12 cellular contexts compared by ENCODE assay signal in genomic region chr1:169528214-169529067, GRCh38. TPM values are rescaled to one million over a fixed set of nuclear protein-coding genes. Genes with fewer than 3 reads are reported as not detected.
DNase-seq lines count a peak whose midpoint lies in the region; ATAC-seq, FAIRE-seq and TF ChIP-seq lines count a peak whose summit lies in the region.
"Had no signal": no experiment of that assay in that cellular context is flagged by ENCODE, and none has a peak within 500 bp of the region (broad histone marks: within the 10 kb centered on the region; RNA-seq: fewer than 3 reads in every experiment).

No MANE protein-coding gene starts in this region.

- H3K79me2 ChIP-seq in HepG2 (ENCODE audit: insufficient read depth, low read length), result no peaks in the 10 kb centered on the region
- no peaks in the 10 kb centered on the region for H3K79me2 ChIP-seq in PC-3 (ENCODE audit: low read length)
- H3K79me2 ChIP-seq in keratinocyte (ENCODE audit: control insufficient read depth, insufficient read depth, low read length), result no peaks in the 10 kb centered on the region

- no peaks in the 10 kb centered on the region for H3K9me1 ChIP-seq in keratinocyte (ENCODE audit: control insufficient read depth, extremely low read depth, insufficient read depth, low read length)

- H3K9me2 ChIP-seq in PC-3 (replicated peaks; ENCODE audit: low read length), result no peaks in the 10 kb centered on the region

- H3K27ac ChIP-seq in right lobe of liver (peak overlapping the region in 2 of 3 donors; percentile 4 to 12), HepG2 (ENCODE audit: extremely low read length, insufficient read depth, low read length) (no peak overlapping the region), PC-3 (ENCODE audit: low read length) (peak overlapping the region; percentile 18), keratinocyte (ENCODE audit: control insufficient read depth, insufficient read depth, low read length) (peak overlapping the region; percentile 77)
- H3K27ac ChIP-seq: BLaER1 had no signal

- H4K20me1 ChIP-seq in HepG2 (ENCODE audit: insufficient read depth, low read length) (no peaks in the 10 kb centered on the region; the same call in 1 of the 2 replicates), PC-3 (ENCODE audit: low read length) (no peaks in the 10 kb centered on the region), keratinocyte (ENCODE audit: control insufficient read depth, extremely low read depth, insufficient read depth, low read length) (no peaks in the 10 kb centered on the region)
- H4K20me1 ChIP-seq: BLaER1 had no signal

- no peak for TF ChIP-seq RAD21 in HepG2 (CRISPR knock-in tag; IDR thresholded peaks at IDR 0.05)

- H3F3A ChIP-seq in PC-3 (ENCODE audit: low read length, unreplicated experiment), result no peaks in the 10 kb centered on the region

- H3K9me3 ChIP-seq in right lobe of liver, result no peaks in the 10 kb centered on the region
- no peaks in the 10 kb centered on the region for H3K9me3 ChIP-seq in HepG2 (ENCODE audit: low read length)
- H3K9me3 ChIP-seq in PC-3 (ENCODE audit: low read length), result no peaks in the 10 kb centered on the region
- H3K9me3 ChIP-seq in keratinocyte (ENCODE audit: control insufficient read depth, low read depth, low read length), result no peaks in the 10 kb centered on the region
- no peaks in the 10 kb centered on the region for H3K9me3 ChIP-seq in MG63
- H3K9me3 ChIP-seq: BLaER1 had no signal

- in situ Hi-C loops in HepG2 (cut with HindIII; ENCODE audit: extremely low pct_ligation_motif_present, low pct_unique_long_range_greater_than_20kb), result no loop called here

- dilution Hi-C loops in keratinocyte (cut with MboI; ENCODE audit: extremely low pct_ligation_motif_present, low sequenced_read_pairs), result no loop called here

- no peak for TF ChIP-seq CTCF in right lobe of liver (IDR thresholded peaks at IDR 0.05)
- TF ChIP-seq CTCF in HepG2 (CRISPR knock-in tag; IDR thresholded peaks at IDR 0.05), result no peak
- TF ChIP-seq CTCF in PC-3 (conservative IDR thresholded peaks at IDR 0.05; ENCODE audit: low read depth, low read length), result no peak
- TF ChIP-seq CTCF in keratinocyte (optimal IDR thresholded peaks at IDR 0.05 in 1 of 3, IDR thresholded peaks at IDR 0.05 in 1 of 3, conservative IDR thresholded peaks at IDR 0.05 in 1 of 3; ENCODE audit: extremely low read depth in 1 of 3, insufficient read depth in 2 of 3, low read length in 3 of 3), result no peak

- intact Hi-C loops in right lobe of liver (cut with DNase I) (no loop called here), HepG2 (cut with micrococcal nuclease; ENCODE audit: unreplicated experiment) (no loop called here), PC-3 (cut with micrococcal nuclease) (loop anchor here (1.0 to 5.0 kb wide), 5 partner anchors 11 to 900 kb away; partner anchors contain the start of genes BLZF1 and NME7)

- H3K4me1 ChIP-seq in right lobe of liver (peaks cover 0 to 15% (median 7%) of the 10 kb centered on the region in 4 donors), HepG2 (ENCODE audit: insufficient read depth, low read length) (peaks cover 11% of the 10 kb centered on the region), PC-3 (ENCODE audit: insufficient read depth, low read length) (peaks cover 45% of the 10 kb centered on the region), keratinocyte (ENCODE audit: control insufficient read depth, extremely low read depth, insufficient read depth, low read length) (peaks cover 32% of the 10 kb centered on the region)
- H3K4me1 ChIP-seq: BLaER1 had no signal

- no peak for DNase-seq in right lobe of liver
- DNase-seq in HepG2 (ENCODE audit: low spot score), result no peak
- DNase-seq in PC-3, result no peak
- no peak for DNase-seq in keratinocyte (ENCODE audit: low read depth, low spot score)
- DNase-seq in MG63, result no peak
- no peak for DNase-seq in kidney tubule cell (ENCODE audit: low spot score)
- no peak for DNase-seq in stimulated activated naive CD4-positive, alpha-beta T cell treated with Interleukin-2 at 50 U/mL for 16 hours (lab: John Stamatoyannopoulos, UW)
- DNase-seq: T1000 had no signal

- H3K9ac ChIP-seq in HepG2 (ENCODE audit: insufficient read depth, low read depth, low read length) (no peak overlapping the region), PC-3 (ENCODE audit: low read length) (no peak overlapping the region), keratinocyte (ENCODE audit: control insufficient read depth, extremely low read depth, insufficient read depth, low read length) (peak overlapping the region; percentile 67)
- H3K9ac ChIP-seq: BLaER1 had no signal

- H3K4me3 ChIP-seq in right lobe of liver, result no peak overlapping the region
- H3K4me3 ChIP-seq in HepG2 (replicated peaks in 1 of 3; ENCODE audit: insufficient read depth in 1 of 3, low read depth in 2 of 3, low read length in 3 of 3), result no peak overlapping the region
- H3K4me3 ChIP-seq in PC-3 (ENCODE audit: low read length), result peak overlapping the region; percentile 47
- peak overlapping the region in 2 of 3 experiments; percentile 50 to 56 for H3K4me3 ChIP-seq in keratinocyte (ENCODE audit: control insufficient read depth in 2 of 3, extremely low read depth in 1 of 3, insufficient read depth in 2 of 3, low read depth in 1 of 3, low read length in 3 of 3)
- no peak overlapping the region for H3K4me3 ChIP-seq in MG63
- H3K4me3 ChIP-seq: BLaER1 had no signal

- TF ChIP-seq POLR2A in right lobe of liver (IDR thresholded peaks at IDR 0.05) (no peak), HepG2 (IDR thresholded peaks at IDR 0.05; ENCODE audit: insufficient read depth in 1 of 2, low read depth in 2 of 2, low read length in 2 of 2) (no peak)

- WGBS in right lobe of liver (ENCODE audit: insufficient coverage, low coverage, low lambda C conversion rate, missing lambda C conversion rate), result 51% methylated on average over 9 of the region's 9 CpGs
- WGBS in HepG2 (ENCODE audit: low lambda C conversion rate), result 86% methylated on average over 9 of the region's 9 CpGs

- no peak for ATAC-seq in right lobe of liver
- no peak for ATAC-seq in HepG2
- ATAC-seq in PC-3, result peak; percentile 6; the same call in 1 of the 2 replicates
- no peak for ATAC-seq in GM18861 (IDR thresholded peaks at IDR 0.05; ENCODE audit: unreplicated experiment)

- H3K36me3 ChIP-seq in right lobe of liver, result peaks cover 0 to 75% (median 25%) of the 10 kb centered on the region in 4 donors
- H3K36me3 ChIP-seq in HepG2 (replicated peaks in 1 of 2; ENCODE audit: control insufficient read depth in 1 of 2, insufficient read depth in 2 of 2, low read length in 2 of 2), result peaks cover 15 to 80% of the 10 kb centered on the region in 2 experiments
- no peaks in the 10 kb centered on the region for H3K36me3 ChIP-seq in PC-3 (ENCODE audit: low read depth, low read length)
- H3K36me3 ChIP-seq in keratinocyte (ENCODE audit: control insufficient read depth in 2 of 2, extremely low read depth in 1 of 2, insufficient read depth in 2 of 2, low read length in 2 of 2), result no peaks in the 10 kb centered on the region
- H3K36me3 ChIP-seq in MG63, result no peaks in the 10 kb centered on the region
- H3K36me3 ChIP-seq: BLaER1 had no signal

- H2AFZ ChIP-seq in HepG2 (ENCODE audit: low read length), result no peak overlapping the region
- H2AFZ ChIP-seq in PC-3 (ENCODE audit: low read length), result peak overlapping the region; percentile 19; the same call in 1 of the 2 replicates
- H2AFZ ChIP-seq in keratinocyte (ENCODE audit: control insufficient read depth, low read length), result peak overlapping the region; percentile 18

- FAIRE-seq in HepG2 (lab: Jason Lieb, UNC) (no peak), keratinocyte (lab: Jason Lieb, UNC) (no peak)

- CTCF ChIA-PET in HepG2 (lab: Yijun Ruan, JAX; ENCODE audit: low intra/inter-chr PET ratio, low total read pairs) (no interaction called here), PC-3 (lab: Charles Lee) (interaction anchor here (0.6 kb wide), 1 partner anchor 30 kb away, joined by 6 read pairs; no protein-coding TSS in a partner anchor)

- no peak overlapping the region for H3K4me2 ChIP-seq in HepG2 (ENCODE audit: low read depth, low read length)
- H3K4me2 ChIP-seq in PC-3 (ENCODE audit: low read length), result peak overlapping the region; percentile 76
- peak overlapping the region; percentile 85 for H3K4me2 ChIP-seq in keratinocyte (ENCODE audit: control insufficient read depth, extremely low read depth, insufficient read depth, low read depth, low read length)
- H3K4me2 ChIP-seq: BLaER1 had no signal

- BruUV-seq in HepG2 (replicated peaks; lab: Mats Ljungman, UMichigan), result no TSS peak
- no TSS peak for BruUV-seq in PC-3 (replicated peaks; lab: Mats Ljungman, UMichigan)

- TF ChIP-seq EP300 in HepG2 (IDR thresholded peaks at IDR 0.05; ENCODE audit: low read depth in 2 of 2, low read length in 2 of 2) (no peak), HepG2 (CRISPR knock-in tag; IDR thresholded peaks at IDR 0.05; ENCODE audit: borderline replicate concordance) (no peak)

- H3K27me3 ChIP-seq in right lobe of liver (no peaks in the 10 kb centered on the region), HepG2 (ENCODE audit: control insufficient read depth in 1 of 2, insufficient read depth in 2 of 2, low read length in 2 of 2) (no peaks in the 10 kb centered on the region), PC-3 (ENCODE audit: low read length) (no peaks in the 10 kb centered on the region), keratinocyte (ENCODE audit: control insufficient read depth, extremely low read depth, insufficient read depth, low read length) (no peaks in the 10 kb centered on the region), MG63 (peaks cover 3% of the 10 kb centered on the region; the same call in 1 of the 2 replicates)
- H3K27me3 ChIP-seq: BLaER1 had no signal

- POLR2A ChIA-PET in HepG2 (lab: Yijun Ruan, JAX), result no interaction called here
- POLR2A ChIA-PET in PC-3 (lab: Charles Lee; ENCODE audit: unreplicated experiment), result interaction anchor here (0.6 to 1.3 kb wide), 4 partner anchors 11 to 895 kb away, joined by 3 to 6 read pairs (median 4); partner anchors contain the start of gene SLC19A2

RNA-seq across cellular contexts. Expression of gene SLC19A2, which starts 42.7 kb away (rescaled TPM):
- total RNA-seq in right lobe of liver, result 10 to 100 TPM in 1 of 6 experiments, 1 to 10 TPM in 5; 7.1 to 12.7 (median 8.1) TPM
- total RNA-seq in HepG2 (2016; rRNA removed; fragmentation: Illumina TruSeq; extraction: Trizol), result 19.1 and 30.4 TPM in 2 replicates
- 3.8 and 5.2 TPM in 2 replicates for total RNA-seq in HepG2 (2016; cell fraction: cytosol; rRNA removed; fragmentation: Illumina TruSeq; extraction: Trizol; ENCODE audit: low read depth)
- total RNA-seq in HepG2 (2016; cell fraction: insoluble cytoplasmic fraction; rRNA removed; fragmentation: Illumina TruSeq; extraction: Trizol), result 20.0 and 30.2 TPM in 2 replicates
- 10.5 and 14.2 TPM in 2 replicates for total RNA-seq in HepG2 (2016; cell fraction: membrane; rRNA removed; fragmentation: Illumina TruSeq; extraction: Trizol)
- total RNA-seq in HepG2 (2016; cell fraction: nucleus; rRNA removed; fragmentation: Illumina TruSeq; extraction: Trizol), result 42.1 and 44.8 TPM in 2 replicates
- 51.2 and 56.0 TPM in 2 replicates for polyA plus RNA-seq in HepG2 (2011; rRNA removed)
- polyA plus RNA-seq in HepG2 (2011; cell fraction: cytosol; rRNA removed), result 32.0 and 44.1 TPM in 2 replicates
- 29.6 and 34.0 TPM in 2 replicates for polyA plus RNA-seq in HepG2 (2011; cell fraction: nucleus; rRNA removed)
- 36.6 and 42.7 TPM in 2 replicates for polyA plus RNA-seq in HepG2 (2012)
- polyA plus RNA-seq in HepG2 (2016; cell fraction: cytosol; fragmentation: Illumina TruSeq; extraction: Trizol; ENCODE audit: low read depth), result 1.4 TPM in 2 replicates
- polyA plus RNA-seq in HepG2 (2016; cell fraction: insoluble cytoplasmic fraction; fragmentation: Illumina TruSeq; extraction: Trizol; ENCODE audit: low read depth), result 18.6 and 19.7 TPM in 2 replicates
- 4.9 and 6.2 TPM in 2 replicates for polyA plus RNA-seq in HepG2 (2016; cell fraction: membrane; fragmentation: Illumina TruSeq; extraction: Trizol; ENCODE audit: low read depth)
- 62.4 and 64.4 TPM in 2 replicates for polyA plus RNA-seq in HepG2 (2016; cell fraction: nucleus; fragmentation: Illumina TruSeq; extraction: Trizol; ENCODE audit: insufficient read depth, low read depth)
- polyA minus RNA-seq in HepG2 (2011; rRNA and poly(A)+ RNA removed; ENCODE audit: low replicate concordance), result 66.6 and 122 TPM in 2 replicates
- polyA minus RNA-seq in HepG2 (2011; cell fraction: cytosol; rRNA and poly(A)+ RNA removed), result 49.6 and 53.0 TPM in 2 replicates
- 69.3 and 81.4 TPM in 2 replicates for polyA minus RNA-seq in HepG2 (2011; cell fraction: nucleus; rRNA and poly(A)+ RNA removed)
- total RNA-seq in PC-3 (2014; rRNA removed), result 8.6 and 11.0 TPM in 2 replicates
- polyA plus RNA-seq in keratinocyte, result 6.8 to 12.4 TPM (median 11.9 TPM) in 3 replicates
- 11.2 TPM for polyA plus RNA-seq in keratinocyte (2011; ENCODE audit: low read depth)
- 2.3 and 5.3 TPM in 2 replicates for polyA plus RNA-seq in keratinocyte (2011; cell fraction: cytosol; rRNA removed)
- polyA plus RNA-seq in keratinocyte (2011; cell fraction: nucleus; rRNA removed), result 13.2 and 18.6 TPM in 2 replicates
- 3.8 and 16.1 TPM in 2 replicates for polyA plus RNA-seq in keratinocyte (2012; ENCODE audit: low replicate concordance)
- polyA minus RNA-seq in keratinocyte, result 6.3 to 19.9 TPM (median 15.1 TPM) in 3 replicates
- polyA minus RNA-seq in keratinocyte (2011; cell fraction: cytosol; rRNA and poly(A)+ RNA removed), result 3.3 TPM
- polyA minus RNA-seq in keratinocyte (2011; cell fraction: nucleus; rRNA and poly(A)+ RNA removed), result 15.9 and 26.6 TPM in 2 replicates
- total RNA-seq in MG63 (2014; rRNA removed; shearing (Covaris generic); ENCODE audit: low replicate concordance), result 6.1 and 10.3 TPM in 2 replicates

RNA-seq across cellular contexts. Expression of gene F5, which starts 57.8 kb away (rescaled TPM):
- total RNA-seq in right lobe of liver (100 to 1,000 TPM; 110 to 279 (median 175) TPM), HepG2 (2016; rRNA removed; fragmentation: Illumina TruSeq; extraction: Trizol) (38.3 and 38.5 TPM in 2 replicates), PC-3 (2014; rRNA removed) (not detected in 2 replicates)
- total RNA-seq in HepG2 (2016; cell fraction: cytosol; rRNA removed; fragmentation: Illumina TruSeq; extraction: Trizol; ENCODE audit: low read depth), result 6.6 and 9.4 TPM in 2 replicates
- 33.8 and 35.2 TPM in 2 replicates for total RNA-seq in HepG2 (2016; cell fraction: insoluble cytoplasmic fraction; rRNA removed; fragmentation: Illumina TruSeq; extraction: Trizol)
- total RNA-seq in HepG2 (2016; cell fraction: membrane; rRNA removed; fragmentation: Illumina TruSeq; extraction: Trizol), result 11.9 and 15.3 TPM in 2 replicates
- 102 and 119 TPM in 2 replicates for total RNA-seq in HepG2 (2016; cell fraction: nucleus; rRNA removed; fragmentation: Illumina TruSeq; extraction: Trizol)
- polyA plus RNA-seq in HepG2 (2011; rRNA removed) (64.0 and 65.5 TPM in 2 replicates), keratinocyte (0.01 TPM in 1 of 3 replicates, not detected in the others)
- 20.1 and 37.4 TPM in 2 replicates for polyA plus RNA-seq in HepG2 (2011; cell fraction: cytosol; rRNA removed)
- 61.3 and 88.6 TPM in 2 replicates for polyA plus RNA-seq in HepG2 (2011; cell fraction: nucleus; rRNA removed)
- 145 and 175 TPM in 2 replicates for polyA plus RNA-seq in HepG2 (2012)
- 5.8 and 7.1 TPM in 2 replicates for polyA plus RNA-seq in HepG2 (2016; cell fraction: cytosol; fragmentation: Illumina TruSeq; extraction: Trizol; ENCODE audit: low read depth)
- polyA plus RNA-seq in HepG2 (2016; cell fraction: insoluble cytoplasmic fraction; fragmentation: Illumina TruSeq; extraction: Trizol; ENCODE audit: low read depth), result 50.8 and 58.7 TPM in 2 replicates
- polyA plus RNA-seq in HepG2 (2016; cell fraction: membrane; fragmentation: Illumina TruSeq; extraction: Trizol; ENCODE audit: low read depth), result 13.1 and 13.9 TPM in 2 replicates
- 177 and 188 TPM in 2 replicates for polyA plus RNA-seq in HepG2 (2016; cell fraction: nucleus; fragmentation: Illumina TruSeq; extraction: Trizol; ENCODE audit: insufficient read depth, low read depth)
- polyA minus RNA-seq in HepG2 (2011; rRNA and poly(A)+ RNA removed; ENCODE audit: low replicate concordance), result 0.02 and 35.4 TPM in 2 replicates
- 46.0 and 76.1 TPM in 2 replicates for polyA minus RNA-seq in HepG2 (2011; cell fraction: cytosol; rRNA and poly(A)+ RNA removed)
- polyA minus RNA-seq in HepG2 (2011; cell fraction: nucleus; rRNA and poly(A)+ RNA removed), result 133 and 175 TPM in 2 replicates
- 0.04 TPM for polyA plus RNA-seq in keratinocyte (2011; ENCODE audit: low read depth)
- polyA plus RNA-seq in keratinocyte (2011; cell fraction: cytosol; rRNA removed), result not detected in 2 replicates
- not detected in 2 replicates for polyA plus RNA-seq in keratinocyte (2011; cell fraction: nucleus; rRNA removed)
- polyA plus RNA-seq in keratinocyte (2012; ENCODE audit: low replicate concordance), result 0.01 TPM in 1 of 2 replicates, not detected in the other
- polyA minus RNA-seq in keratinocyte, result not detected in 3 replicates
- not detected for polyA minus RNA-seq in keratinocyte (2011; cell fraction: cytosol; rRNA and poly(A)+ RNA removed)
- not detected in 2 replicates for polyA minus RNA-seq in keratinocyte (2011; cell fraction: nucleus; rRNA and poly(A)+ RNA removed)
- total RNA-seq in MG63 (2014; rRNA removed; shearing (Covaris generic); ENCODE audit: low replicate concordance), result not detected in 2 replicates
- total RNA-seq: NCI-H460, osteocyte had no signal

Comparison
In these comparisons a context has a peak if more than half of its experiments do, and no peak if none do; other contexts are left out.
1. H3K4me3 ChIP-seq: peak in PC-3 (single experiment) and keratinocyte (2 of 3); none in right lobe of liver (0 of 3), HepG2 (0 of 3) and MG63 (single experiment).